Comparison of ENCODE assay signal across 14 cellular contexts in genomic region chr9:105406369-105406768, GRCh38.
"Had no signal": no experiment of that assay in that cellular context is flagged by ENCODE, and none has a peak within 500 bp of the region (broad histone marks: within the 10 kb centered on the region; RNA-seq: fewer than 3 reads in every experiment).

No MANE protein-coding gene starts in this region.

- ATAC-seq: esophagus mucosa, gastroesophageal sphincter had no signal

- H3K4me3 ChIP-seq: ascending aorta, gastroesophageal sphincter, thyroid gland had no signal

- H2AFZ ChIP-seq: parathyroid adenoma had no signal

- H3K36me3 ChIP-seq: ascending aorta, gastroesophageal sphincter, thyroid gland had no signal

- H3K27ac Mint-ChIP-seq: memory B cell, nephron had no signal

- H3K4me3 Mint-ChIP-seq: memory B cell, nephron had no signal

- H3K9ac ChIP-seq: parathyroid adenoma had no signal

- H3K4me1 ChIP-seq: ascending aorta, gastroesophageal sphincter, parathyroid adenoma, thyroid gland had no signal

- H3K79me2 ChIP-seq: parathyroid adenoma had no signal

- H3K9me3 ChIP-seq: thyroid gland had no signal

- H3K27me3 ChIP-seq: ascending aorta, thyroid gland had no signal

- H3K27ac ChIP-seq: ascending aorta, gastroesophageal sphincter, parathyroid adenoma, thyroid gland had no signal

- DNase-seq: activated CD4-positive, alpha-beta T cell treated with anti-CD3 and anti-CD28 coated beads for 48 hours; activated CD4-positive, CD25-positive, alpha-beta regulatory T cell; cerebellar nuclear complex; cortex of kidney; stimulated activated CD4-positive, alpha-beta T cell treated with anti-CD3 and anti-CD28 coated beads, Interleukin-12 subunit alpha, Interleukin-12 subunit beta, amount 100 ng/mL, for 4 hours; stimulated activated CD4-positive, alpha-beta T cell treated with anti-CD3 and anti-CD28 coated beads, Interleukin-1b, Interleukin-23, amount 100 ng/mL, for 48 hours; stimulated activated naive CD4-positive, alpha-beta T cell treated with Interleukin-2 at 50 U/mL for 16 hours; thyroid gland had no signal
